ENCODE assay signal across 1 cellular context in the genomic region with DNA sequence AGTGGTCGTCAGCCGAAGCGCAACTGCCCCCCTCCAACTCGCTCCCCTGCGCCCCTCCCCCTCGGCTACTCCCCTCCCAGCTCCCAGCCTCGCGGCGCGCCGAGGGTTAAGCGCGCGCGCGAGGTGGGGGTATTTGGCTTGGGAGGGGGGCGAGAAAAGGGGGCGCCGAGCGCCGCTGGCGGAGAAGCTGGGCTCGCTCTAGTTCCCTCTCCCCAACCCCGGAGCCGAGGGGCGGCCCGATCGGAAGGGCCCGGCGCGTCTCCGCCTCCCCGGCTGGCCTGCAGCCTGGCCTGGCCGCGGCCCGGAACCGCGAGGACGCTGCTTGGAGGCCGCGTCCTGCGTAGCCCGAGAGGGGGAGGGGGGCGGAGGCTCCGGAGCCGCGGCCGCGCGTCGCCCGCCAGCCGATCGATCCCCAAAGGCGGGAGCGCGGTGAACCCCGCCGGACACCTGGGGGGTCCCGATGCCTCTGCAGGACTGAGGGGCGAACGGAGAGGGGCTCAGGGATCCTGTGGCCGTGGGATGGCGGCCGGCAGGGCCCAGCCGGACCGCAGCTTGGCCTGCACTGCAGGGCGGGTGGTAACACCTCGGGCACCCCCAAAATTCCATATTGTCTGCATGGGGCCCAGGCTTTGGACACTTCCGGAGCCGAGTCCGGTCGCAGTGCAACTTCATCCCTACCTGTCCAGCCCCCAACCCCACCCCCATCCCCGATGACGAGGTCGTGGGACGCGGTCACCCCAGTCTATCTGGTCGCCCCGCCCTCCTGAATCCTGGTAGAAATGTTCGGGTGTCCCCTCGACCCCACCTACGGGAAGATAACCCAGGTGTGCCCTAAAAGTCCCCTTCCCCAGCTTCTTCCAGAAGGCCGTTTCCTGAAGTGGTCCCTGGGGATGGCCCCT.
TF ChIP-seq lines count a peak whose summit lies in the region.

No MANE protein-coding gene starts in this region.

TF ChIP-seq in HepG2, 621 proteins besides CTCF, POLR2A, EP300 and RAD21 (continued from another document and continues in another):
- TF ChIP-seq, protein P1, sequence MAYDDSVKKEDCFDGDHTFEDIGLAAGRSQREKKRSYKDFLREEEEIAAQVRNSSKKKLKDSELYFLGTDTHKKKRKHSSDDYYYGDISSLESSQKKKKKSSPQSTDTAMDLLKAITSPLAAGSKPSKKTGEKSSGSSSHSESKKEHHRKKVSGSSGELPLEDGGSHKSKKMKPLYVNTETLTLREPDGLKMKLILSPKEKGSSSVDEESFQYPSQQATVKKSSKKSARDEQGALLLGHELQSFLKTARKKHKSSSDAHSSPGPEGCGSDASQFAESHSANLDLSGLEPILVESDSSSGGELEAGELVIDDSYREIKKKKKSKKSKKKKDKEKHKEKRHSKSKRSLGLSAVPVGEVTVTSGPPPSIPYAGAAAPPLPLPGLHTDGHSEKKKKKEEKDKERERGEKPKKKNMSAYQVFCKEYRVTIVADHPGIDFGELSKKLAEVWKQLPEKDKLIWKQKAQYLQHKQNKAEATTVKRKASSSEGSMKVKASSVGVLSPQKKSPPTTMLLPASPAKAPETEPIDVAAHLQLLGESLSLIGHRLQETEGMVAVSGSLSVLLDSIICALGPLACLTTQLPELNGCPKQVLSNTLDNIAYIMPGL (CRISPR knock-in tag; IDR thresholded peaks at IDR 0.05; ENCODE audit: borderline replicate concordance in 1 of 2, low read depth in 1 of 2) = peak; percentile 90 to 92
- TF ChIP-seq HNRNPLL (IDR thresholded peaks at IDR 0.05; ENCODE audit: low read depth, low read length, poor library complexity, severe bottlenecking) (peak; percentile 75), ZNF570 (CRISPR knock-in tag; IDR thresholded peaks at IDR 0.05; ENCODE audit: borderline replicate concordance) (peak; percentile 72; the same call in 1 of the 2 replicates), ZNF850 (CRISPR knock-in tag; conservative IDR thresholded peaks at IDR 0.05) (no peak), ZNF839 (CRISPR knock-in tag; IDR thresholded peaks at IDR 0.05; ENCODE audit: borderline replicate concordance) (no peak; the same call in 1 of the 2 replicates), KDM1A (CRISPR knock-in tag; IDR thresholded peaks at IDR 0.05) (no peak), FOXJ3 (CRISPR knock-in tag; IDR thresholded peaks at IDR 0.05; ENCODE audit: borderline replicate concordance) (no peak), PTBP1 (IDR thresholded peaks at IDR 0.05; ENCODE audit: low read depth, low read length, poor library complexity, severe bottlenecking) (no peak), BORCS8-MEF2B (CRISPR knock-in tag; IDR thresholded peaks at IDR 0.05) (peak; percentile 99), ZNF33B (CRISPR knock-in tag; IDR thresholded peaks at IDR 0.05) (no peak), ATRX (CRISPR knock-in tag; IDR thresholded peaks at IDR 0.05; ENCODE audit: borderline replicate concordance) (no peak), BCL6 (CRISPR knock-in tag; IDR thresholded peaks at IDR 0.05) (peak; percentile 50; the same call in 1 of the 2 replicates)
- TF ChIP-seq, protein P2, sequence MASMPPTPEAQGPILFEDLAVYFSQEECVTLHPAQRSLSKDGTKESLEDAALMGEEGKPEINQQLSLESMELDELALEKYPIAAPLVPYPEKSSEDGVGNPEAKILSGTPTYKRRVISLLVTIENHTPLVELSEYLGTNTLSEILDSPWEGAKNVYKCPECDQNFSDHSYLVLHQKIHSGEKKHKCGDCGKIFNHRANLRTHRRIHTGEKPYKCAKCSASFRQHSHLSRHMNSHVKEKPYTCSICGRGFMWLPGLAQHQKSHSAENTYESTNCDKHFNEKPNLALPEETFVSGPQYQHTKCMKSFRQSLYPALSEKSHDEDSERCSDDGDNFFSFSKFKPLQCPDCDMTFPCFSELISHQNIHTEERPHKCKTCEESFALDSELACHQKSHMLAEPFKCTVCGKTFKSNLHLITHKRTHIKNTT (CRISPR knock-in tag; IDR thresholded peaks at IDR 0.05) = no peak
- TF ChIP-seq, protein P3, sequence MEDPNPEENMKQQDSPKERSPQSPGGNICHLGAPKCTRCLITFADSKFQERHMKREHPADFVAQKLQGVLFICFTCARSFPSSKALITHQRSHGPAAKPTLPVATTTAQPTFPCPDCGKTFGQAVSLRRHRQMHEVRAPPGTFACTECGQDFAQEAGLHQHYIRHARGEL (CRISPR knock-in tag; IDR thresholded peaks at IDR 0.05) = no peak
- TF ChIP-seq, protein P4, sequence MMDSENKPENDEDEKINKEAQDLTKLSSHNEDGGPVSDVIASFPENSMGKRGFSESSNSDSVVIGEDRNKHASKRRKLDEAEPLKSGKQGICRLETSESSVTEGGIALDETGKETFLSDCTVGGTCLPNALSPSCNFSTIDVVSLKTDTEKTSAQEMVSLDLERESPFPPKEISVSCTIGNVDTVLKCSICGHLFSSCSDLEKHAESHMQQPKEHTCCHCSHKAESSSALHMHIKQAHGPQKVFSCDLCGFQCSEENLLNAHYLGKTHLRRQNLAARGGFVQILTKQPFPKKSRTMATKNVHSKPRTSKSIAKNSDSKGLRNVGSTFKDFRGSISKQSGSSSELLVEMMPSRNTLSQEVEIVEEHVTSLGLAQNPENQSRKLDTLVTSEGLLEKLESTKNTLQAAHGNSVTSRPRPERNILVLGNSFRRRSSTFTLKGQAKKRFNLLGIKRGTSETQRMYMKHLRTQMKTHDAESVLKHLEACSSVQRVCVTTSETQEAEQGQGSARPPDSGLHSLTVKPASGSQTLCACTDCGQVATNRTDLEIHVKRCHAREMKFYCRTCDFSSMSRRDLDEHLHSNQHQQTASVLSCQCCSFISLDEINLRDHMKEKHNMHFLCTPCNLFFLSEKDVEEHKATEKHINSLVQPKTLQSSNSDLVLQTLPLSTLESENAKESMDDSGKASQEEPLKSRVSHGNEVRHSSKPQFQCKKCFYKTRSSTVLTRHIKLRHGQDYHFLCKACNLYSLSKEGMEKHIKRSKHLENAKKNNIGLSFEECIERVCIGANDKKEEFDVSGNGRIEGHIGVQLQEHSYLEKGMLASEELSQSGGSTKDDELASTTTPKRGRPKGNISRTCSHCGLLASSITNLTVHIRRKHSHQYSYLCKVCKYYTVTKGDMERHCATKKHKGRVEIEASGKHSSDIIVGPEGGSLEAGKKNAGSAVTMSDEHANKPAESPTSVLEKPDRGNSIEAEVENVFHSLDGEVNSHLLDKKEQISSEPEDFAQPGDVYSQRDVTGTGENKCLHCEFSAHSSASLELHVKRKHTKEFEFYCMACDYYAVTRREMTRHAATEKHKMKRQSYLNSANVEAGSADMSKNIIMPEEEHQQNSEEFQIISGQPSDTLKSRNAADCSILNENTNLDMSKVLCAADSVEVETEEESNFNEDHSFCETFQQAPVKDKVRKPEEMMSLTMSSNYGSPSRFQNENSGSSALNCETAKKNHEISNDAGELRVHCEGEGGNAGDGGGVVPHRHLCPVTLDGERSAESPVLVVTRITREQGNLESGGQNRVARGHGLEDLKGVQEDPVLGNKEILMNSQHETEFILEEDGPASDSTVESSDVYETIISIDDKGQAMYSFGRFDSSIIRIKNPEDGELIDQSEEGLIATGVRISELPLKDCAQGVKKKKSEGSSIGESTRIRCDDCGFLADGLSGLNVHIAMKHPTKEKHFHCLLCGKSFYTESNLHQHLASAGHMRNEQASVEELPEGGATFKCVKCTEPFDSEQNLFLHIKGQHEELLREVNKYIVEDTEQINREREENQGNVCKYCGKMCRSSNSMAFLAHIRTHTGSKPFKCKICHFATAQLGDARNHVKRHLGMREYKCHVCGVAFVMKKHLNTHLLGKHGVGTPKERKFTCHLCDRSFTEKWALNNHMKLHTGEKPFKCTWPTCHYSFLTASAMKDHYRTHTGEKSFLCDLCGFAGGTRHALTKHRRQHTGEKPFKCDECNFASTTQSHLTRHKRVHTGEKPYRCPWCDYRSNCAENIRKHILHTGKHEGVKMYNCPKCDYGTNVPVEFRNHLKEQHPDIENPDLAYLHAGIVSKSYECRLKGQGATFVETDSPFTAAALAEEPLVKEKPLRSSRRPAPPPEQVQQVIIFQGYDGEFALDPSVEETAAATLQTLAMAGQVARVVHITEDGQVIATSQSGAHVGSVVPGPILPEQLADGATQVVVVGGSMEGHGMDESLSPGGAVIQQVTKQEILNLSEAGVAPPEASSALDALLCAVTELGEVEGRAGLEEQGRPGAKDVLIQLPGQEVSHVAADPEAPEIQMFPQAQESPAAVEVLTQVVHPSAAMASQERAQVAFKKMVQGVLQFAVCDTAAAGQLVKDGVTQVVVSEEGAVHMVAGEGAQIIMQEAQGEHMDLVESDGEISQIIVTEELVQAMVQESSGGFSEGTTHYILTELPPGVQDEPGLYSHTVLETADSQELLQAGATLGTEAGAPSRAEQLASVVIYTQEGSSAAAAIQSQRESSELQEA (CRISPR knock-in tag; IDR thresholded peaks at IDR 0.05; ENCODE audit: not compliant biosample characterization) = no peak
- TF ChIP-seq, protein P5, sequence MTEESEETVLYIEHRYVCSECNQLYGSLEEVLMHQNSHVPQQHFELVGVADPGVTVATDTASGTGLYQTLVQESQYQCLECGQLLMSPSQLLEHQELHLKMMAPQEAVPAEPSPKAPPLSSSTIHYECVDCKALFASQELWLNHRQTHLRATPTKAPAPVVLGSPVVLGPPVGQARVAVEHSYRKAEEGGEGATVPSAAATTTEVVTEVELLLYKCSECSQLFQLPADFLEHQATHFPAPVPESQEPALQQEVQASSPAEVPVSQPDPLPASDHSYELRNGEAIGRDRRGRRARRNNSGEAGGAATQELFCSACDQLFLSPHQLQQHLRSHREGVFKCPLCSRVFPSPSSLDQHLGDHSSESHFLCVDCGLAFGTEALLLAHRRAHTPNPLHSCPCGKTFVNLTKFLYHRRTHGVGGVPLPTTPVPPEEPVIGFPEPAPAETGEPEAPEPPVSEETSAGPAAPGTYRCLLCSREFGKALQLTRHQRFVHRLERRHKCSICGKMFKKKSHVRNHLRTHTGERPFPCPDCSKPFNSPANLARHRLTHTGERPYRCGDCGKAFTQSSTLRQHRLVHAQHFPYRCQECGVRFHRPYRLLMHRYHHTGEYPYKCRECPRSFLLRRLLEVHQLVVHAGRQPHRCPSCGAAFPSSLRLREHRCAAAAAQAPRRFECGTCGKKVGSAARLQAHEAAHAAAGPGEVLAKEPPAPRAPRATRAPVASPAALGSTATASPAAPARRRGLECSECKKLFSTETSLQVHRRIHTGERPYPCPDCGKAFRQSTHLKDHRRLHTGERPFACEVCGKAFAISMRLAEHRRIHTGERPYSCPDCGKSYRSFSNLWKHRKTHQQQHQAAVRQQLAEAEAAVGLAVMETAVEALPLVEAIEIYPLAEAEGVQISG (CRISPR knock-in tag; IDR thresholded peaks at IDR 0.05) = peak; percentile 74
- TF ChIP-seq, protein P6, sequence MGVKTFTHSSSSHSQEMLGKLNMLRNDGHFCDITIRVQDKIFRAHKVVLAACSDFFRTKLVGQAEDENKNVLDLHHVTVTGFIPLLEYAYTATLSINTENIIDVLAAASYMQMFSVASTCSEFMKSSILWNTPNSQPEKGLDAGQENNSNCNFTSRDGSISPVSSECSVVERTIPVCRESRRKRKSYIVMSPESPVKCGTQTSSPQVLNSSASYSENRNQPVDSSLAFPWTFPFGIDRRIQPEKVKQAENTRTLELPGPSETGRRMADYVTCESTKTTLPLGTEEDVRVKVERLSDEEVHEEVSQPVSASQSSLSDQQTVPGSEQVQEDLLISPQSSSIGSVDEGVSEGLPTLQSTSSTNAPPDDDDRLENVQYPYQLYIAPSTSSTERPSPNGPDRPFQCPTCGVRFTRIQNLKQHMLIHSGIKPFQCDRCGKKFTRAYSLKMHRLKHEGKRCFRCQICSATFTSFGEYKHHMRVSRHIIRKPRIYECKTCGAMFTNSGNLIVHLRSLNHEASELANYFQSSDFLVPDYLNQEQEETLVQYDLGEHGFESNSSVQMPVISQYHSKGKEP (CRISPR knock-in tag; IDR thresholded peaks at IDR 0.05) = no peak
- TF ChIP-seq, protein P7, sequence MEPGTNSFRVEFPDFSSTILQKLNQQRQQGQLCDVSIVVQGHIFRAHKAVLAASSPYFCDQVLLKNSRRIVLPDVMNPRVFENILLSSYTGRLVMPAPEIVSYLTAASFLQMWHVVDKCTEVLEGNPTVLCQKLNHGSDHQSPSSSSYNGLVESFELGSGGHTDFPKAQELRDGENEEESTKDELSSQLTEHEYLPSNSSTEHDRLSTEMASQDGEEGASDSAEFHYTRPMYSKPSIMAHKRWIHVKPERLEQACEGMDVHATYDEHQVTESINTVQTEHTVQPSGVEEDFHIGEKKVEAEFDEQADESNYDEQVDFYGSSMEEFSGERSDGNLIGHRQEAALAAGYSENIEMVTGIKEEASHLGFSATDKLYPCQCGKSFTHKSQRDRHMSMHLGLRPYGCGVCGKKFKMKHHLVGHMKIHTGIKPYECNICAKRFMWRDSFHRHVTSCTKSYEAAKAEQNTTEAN (CRISPR knock-in tag; conservative IDR thresholded peaks at IDR 0.05) = no peak
- TF ChIP-seq, protein P8, sequence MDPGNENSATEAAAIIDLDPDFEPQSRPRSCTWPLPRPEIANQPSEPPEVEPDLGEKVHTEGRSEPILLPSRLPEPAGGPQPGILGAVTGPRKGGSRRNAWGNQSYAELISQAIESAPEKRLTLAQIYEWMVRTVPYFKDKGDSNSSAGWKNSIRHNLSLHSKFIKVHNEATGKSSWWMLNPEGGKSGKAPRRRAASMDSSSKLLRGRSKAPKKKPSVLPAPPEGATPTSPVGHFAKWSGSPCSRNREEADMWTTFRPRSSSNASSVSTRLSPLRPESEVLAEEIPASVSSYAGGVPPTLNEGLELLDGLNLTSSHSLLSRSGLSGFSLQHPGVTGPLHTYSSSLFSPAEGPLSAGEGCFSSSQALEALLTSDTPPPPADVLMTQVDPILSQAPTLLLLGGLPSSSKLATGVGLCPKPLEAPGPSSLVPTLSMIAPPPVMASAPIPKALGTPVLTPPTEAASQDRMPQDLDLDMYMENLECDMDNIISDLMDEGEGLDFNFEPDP (CRISPR knock-in tag; conservative IDR thresholded peaks at IDR 0.05) = no peak
- TF ChIP-seq, protein P9, sequence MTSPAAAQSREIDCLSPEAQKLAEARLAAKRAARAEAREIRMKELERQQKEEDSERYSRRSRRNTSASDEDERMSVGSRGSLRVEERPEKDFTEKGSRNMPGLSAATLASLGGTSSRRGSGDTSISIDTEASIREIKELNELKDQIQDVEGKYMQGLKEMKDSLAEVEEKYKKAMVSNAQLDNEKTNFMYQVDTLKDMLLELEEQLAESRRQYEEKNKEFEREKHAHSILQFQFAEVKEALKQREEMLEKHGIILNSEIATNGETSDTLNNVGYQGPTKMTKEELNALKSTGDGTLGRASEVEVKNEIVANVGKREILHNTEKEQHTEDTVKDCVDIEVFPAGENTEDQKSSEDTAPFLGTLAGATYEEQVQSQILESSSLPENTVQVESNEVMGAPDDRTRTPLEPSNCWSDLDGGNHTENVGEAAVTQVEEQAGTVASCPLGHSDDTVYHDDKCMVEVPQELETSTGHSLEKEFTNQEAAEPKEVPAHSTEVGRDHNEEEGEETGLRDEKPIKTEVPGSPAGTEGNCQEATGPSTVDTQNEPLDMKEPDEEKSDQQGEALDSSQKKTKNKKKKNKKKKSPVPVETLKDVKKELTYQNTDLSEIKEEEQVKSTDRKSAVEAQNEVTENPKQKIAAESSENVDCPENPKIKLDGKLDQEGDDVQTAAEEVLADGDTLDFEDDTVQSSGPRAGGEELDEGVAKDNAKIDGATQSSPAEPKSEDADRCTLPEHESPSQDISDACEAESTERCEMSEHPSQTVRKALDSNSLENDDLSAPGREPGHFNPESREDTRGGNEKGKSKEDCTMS (CRISPR knock-in tag; conservative IDR thresholded peaks at IDR 0.05) = no peak
- TF ChIP-seq, protein P10, sequence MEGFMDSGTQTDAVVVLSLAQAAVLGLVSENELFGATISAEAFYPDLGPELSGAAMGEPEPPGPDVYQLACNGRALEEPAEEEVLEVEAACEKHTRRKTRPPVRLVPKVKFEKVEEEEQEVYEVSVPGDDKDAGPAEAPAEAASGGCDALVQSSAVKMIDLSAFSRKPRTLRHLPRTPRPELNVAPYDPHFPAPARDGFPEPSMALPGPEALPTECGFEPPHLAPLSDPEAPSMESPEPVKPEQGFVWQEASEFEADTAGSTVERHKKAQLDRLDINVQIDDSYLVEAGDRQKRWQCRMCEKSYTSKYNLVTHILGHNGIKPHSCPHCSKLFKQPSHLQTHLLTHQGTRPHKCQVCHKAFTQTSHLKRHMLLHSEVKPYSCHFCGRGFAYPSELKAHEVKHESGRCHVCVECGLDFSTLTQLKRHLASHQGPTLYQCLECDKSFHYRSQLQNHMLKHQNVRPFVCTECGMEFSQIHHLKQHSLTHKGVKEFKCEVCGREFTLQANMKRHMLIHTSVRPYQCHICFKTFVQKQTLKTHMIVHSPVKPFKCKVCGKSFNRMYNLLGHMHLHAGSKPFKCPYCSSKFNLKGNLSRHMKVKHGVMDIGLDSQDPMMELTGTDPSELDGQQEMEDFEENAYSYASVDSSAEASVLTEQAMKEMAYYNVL (CRISPR knock-in tag; IDR thresholded peaks at IDR 0.05; ENCODE audit: borderline replicate concordance) = peak; percentile 66; the same call in 1 of the 2 replicates
